8 cellular contexts compared by ENCODE assay signal in genomic region chr11:83206221-83206620, GRCh38.
"Had no signal": no experiment of that assay in that cellular context is flagged by ENCODE, and none has a peak within 500 bp of the region (broad histone marks: within the 10 kb centered on the region; RNA-seq: fewer than 3 reads in every experiment).

No MANE protein-coding gene starts in this region.

- H3K9me3 ChIP-seq: HAP-1 had no signal

- H3K4me3 Mint-ChIP-seq: HFFc6, IgD-negative memory B cell had no signal

- H3K27ac ChIP-seq: GM23248 had no signal

- H3K4me1 Mint-ChIP-seq: IgD-negative memory B cell had no signal

- H3K9ac ChIP-seq: GM23248 had no signal

- DNase-seq: GM23248, GOT3, H7, HFFc6, KBM-7 had no signal

- H3K4me3 ChIP-seq: GM23248, HAP-1 had no signal

- ATAC-seq: HCT116 had no signal

- H3K36me3 ChIP-seq: HAP-1 had no signal

- H3K4me1 ChIP-seq: HAP-1 had no signal

- H3K9me3 Mint-ChIP-seq: HFFc6, IgD-negative memory B cell had no signal

- H3K27ac Mint-ChIP-seq: HFFc6 had no signal
